Comparison of ENCODE assay signal across 7 cellular contexts in the genomic region with DNA sequence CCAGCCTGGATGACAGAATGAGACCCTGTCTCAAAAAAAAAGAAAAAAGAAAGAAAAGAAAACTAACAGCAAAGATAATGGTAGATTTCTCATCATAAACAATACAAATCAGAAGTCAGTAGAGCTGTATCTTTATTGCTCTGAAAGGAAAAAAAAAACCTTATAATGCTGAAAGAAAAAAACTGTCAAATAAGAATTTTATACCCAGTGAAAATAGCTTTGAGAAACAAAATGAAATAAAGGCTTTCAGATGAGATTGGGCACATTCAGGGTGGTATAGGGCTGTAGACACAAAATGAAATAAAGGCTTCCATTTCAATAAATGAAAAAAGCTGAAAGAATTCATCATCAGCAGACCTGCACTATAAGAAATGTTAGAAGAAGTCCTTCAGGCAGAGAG.
"Had no signal": no experiment of that assay in that cellular context is flagged by ENCODE, and none has a peak within 500 bp of the region (broad histone marks: within the 10 kb centered on the region; RNA-seq: fewer than 3 reads in every experiment).

No MANE protein-coding gene starts in this region.

- H3K27ac ChIP-seq: HL-60, KMS-11 had no signal

- H3K4me2 ChIP-seq: KMS-11 had no signal

- ATAC-seq: K562 had no signal

- FAIRE-seq: HTR-8/SVneo, K562 had no signal

- DNase-seq: IMR-90, KBM-7, KG1 had no signal

- H3K9ac ChIP-seq: KMS-11 had no signal

- H3K4me3 ChIP-seq: K562 had no signal
